In genomic region chr1:221845650-221846371, GRCh38 we compare ENCODE assay signal across 13 cellular contexts.
DNase-seq lines count a peak whose midpoint lies in the region; ATAC-seq and TF ChIP-seq lines count a peak whose summit lies in the region.
"Had no signal": no experiment of that assay in that cellular context is flagged by ENCODE, and none has a peak within 500 bp of the region (broad histone marks: within the 10 kb centered on the region; RNA-seq: fewer than 3 reads in every experiment).

No MANE protein-coding gene starts in this region.

- H3F3A ChIP-seq in smooth muscle cell (ENCODE audit: low read depth), result no peaks in the 10 kb centered on the region

- TF ChIP-seq CTCF in esophagus muscularis mucosa (IDR thresholded peaks at IDR 0.05) (no peak), smooth muscle cell (IDR thresholded peaks at IDR 0.05; ENCODE audit: borderline replicate concordance, insufficient read depth, poor library complexity, severe bottlenecking) (no peak)

- peaks cover 6% of the 10 kb centered on the region for H3K4me1 ChIP-seq in NT2/D1 (ENCODE audit: insufficient read depth, insufficient read length)
- peaks cover 14 to 20% (median 16%) of the 10 kb centered on the region in 4 donors for H3K4me1 ChIP-seq in esophagus muscularis mucosa
- peaks cover 4% of the 10 kb centered on the region for H3K4me1 ChIP-seq in smooth muscle cell (ENCODE audit: low read depth)
- H3K4me1 ChIP-seq: upper lobe of right lung had no signal

- H4K20me1 ChIP-seq in smooth muscle cell (ENCODE audit: low read depth), result no peaks in the 10 kb centered on the region

- intact Hi-C loops in esophagus muscularis mucosa (cut with DNase I), result no loop called here

- TF ChIP-seq EP300 in esophagus muscularis mucosa (IDR thresholded peaks at IDR 0.05), result peak; percentile 47

- no peak overlapping the region for H2AFZ ChIP-seq in smooth muscle cell (ENCODE audit: low read depth)

- H3K9me3 ChIP-seq in NT2/D1 (ENCODE audit: insufficient read depth, low read length) (no peaks in the 10 kb centered on the region), esophagus muscularis mucosa (no peaks in the 10 kb centered on the region), smooth muscle cell (replicated peaks; ENCODE audit: low read depth) (no peaks in the 10 kb centered on the region)
- H3K9me3 ChIP-seq: upper lobe of right lung had no signal

- H3K4me3 ChIP-seq in NT2/D1 (ENCODE audit: insufficient read length, low read depth) (no peak overlapping the region), esophagus muscularis mucosa (no peak overlapping the region), smooth muscle cell (no peak overlapping the region)
- H3K4me3 ChIP-seq: cardiac muscle cell, upper lobe of right lung had no signal

- no peaks in the 10 kb centered on the region for H3K79me2 ChIP-seq in smooth muscle cell (ENCODE audit: low read depth)

- WGBS in esophagus muscularis mucosa, result 38% methylated on average over 8 of the region's 9 CpGs
- WGBS in smooth muscle cell (ENCODE audit: low lambda C conversion rate), result 25% methylated on average over 9 of the region's 9 CpGs

- H3K36me3 ChIP-seq in NT2/D1 (ENCODE audit: insufficient read depth, insufficient read length, low read length), result no peaks in the 10 kb centered on the region
- H3K36me3 ChIP-seq in esophagus muscularis mucosa, result no peaks in the 10 kb centered on the region
- H3K36me3 ChIP-seq in smooth muscle cell (ENCODE audit: low read depth), result no peaks in the 10 kb centered on the region
- H3K36me3 ChIP-seq: cardiac muscle cell, upper lobe of right lung had no signal

- H3K9ac ChIP-seq in NT2/D1 (ENCODE audit: insufficient read length, low read depth), result no peak overlapping the region
- H3K9ac ChIP-seq in smooth muscle cell (ENCODE audit: low read depth), result peak overlapping the region; percentile 78

- H3K27ac ChIP-seq in esophagus muscularis mucosa (replicated peaks in 1 of 4) (peak overlapping the region; percentile 50 to 69 (median 58)), smooth muscle cell (ENCODE audit: low read depth) (peak overlapping the region; percentile 92)
- H3K27ac ChIP-seq: cardiac muscle cell, upper lobe of right lung had no signal

- ATAC-seq in GM21390 (IDR thresholded peaks at IDR 0.05; ENCODE audit: unreplicated experiment), result no peak
- ATAC-seq in HG02678 (IDR thresholded peaks at IDR 0.05; ENCODE audit: unreplicated experiment), result no peak
- ATAC-seq: upper lobe of right lung had no signal

- DNase-seq in HT-29 (ENCODE audit: low spot score), result peak; percentile 70
- DNase-seq in NT2/D1 (ENCODE audit: low read depth, low spot score), result peak; percentile 33
- DNase-seq in esophagus muscularis mucosa (ENCODE audit: extremely low spot score), result no peak
- DNase-seq in smooth muscle cell (lab: John Stamatoyannopoulos, UW; ENCODE audit: unreplicated experiment), result no peak
- no peak for DNase-seq in EL
- DNase-seq in NCI-H128 (lab: John Stamatoyannopoulos, UW; ENCODE audit: unreplicated experiment), result no peak
- DNase-seq: activated CD4-positive, alpha-beta T cell treated with anti-CD3 and anti-CD28 coated beads, Interleukin-2, amount 10 ng/mL, durations not matched to agents 24 days and 14 days; NCI-H524; stimulated activated CD4-positive, alpha-beta T cell treated with anti-CD3 and anti-CD28 coated beads, Interleukin-12 subunit alpha, Interleukin-12 subunit beta, amount 100 ng/mL, for 4 hours; upper lobe of right lung had no signal

- no peak for TF ChIP-seq POLR2A in esophagus muscularis mucosa (IDR thresholded peaks at IDR 0.05; ENCODE audit: low read depth)

- H3K27me3 ChIP-seq in NT2/D1 (ENCODE audit: insufficient read depth, insufficient read length) (no peaks in the 10 kb centered on the region), esophagus muscularis mucosa (no peaks in the 10 kb centered on the region), smooth muscle cell (ENCODE audit: low read depth) (no peaks in the 10 kb centered on the region)
- H3K27me3 ChIP-seq: cardiac muscle cell, upper lobe of right lung had no signal

- H3K4me2 ChIP-seq in smooth muscle cell, result peak overlapping the region; percentile 77

Comparison
In these comparisons a context has a peak if more than half of its experiments do, and no peak if none do; other contexts are left out.
1. DNase-seq: peak in HT-29 (single experiment) and NT2/D1 (single experiment); none in esophagus muscularis mucosa (single experiment), smooth muscle cell (single experiment), EL (single experiment) and NCI-H128 (single experiment).